In the genomic region with DNA sequence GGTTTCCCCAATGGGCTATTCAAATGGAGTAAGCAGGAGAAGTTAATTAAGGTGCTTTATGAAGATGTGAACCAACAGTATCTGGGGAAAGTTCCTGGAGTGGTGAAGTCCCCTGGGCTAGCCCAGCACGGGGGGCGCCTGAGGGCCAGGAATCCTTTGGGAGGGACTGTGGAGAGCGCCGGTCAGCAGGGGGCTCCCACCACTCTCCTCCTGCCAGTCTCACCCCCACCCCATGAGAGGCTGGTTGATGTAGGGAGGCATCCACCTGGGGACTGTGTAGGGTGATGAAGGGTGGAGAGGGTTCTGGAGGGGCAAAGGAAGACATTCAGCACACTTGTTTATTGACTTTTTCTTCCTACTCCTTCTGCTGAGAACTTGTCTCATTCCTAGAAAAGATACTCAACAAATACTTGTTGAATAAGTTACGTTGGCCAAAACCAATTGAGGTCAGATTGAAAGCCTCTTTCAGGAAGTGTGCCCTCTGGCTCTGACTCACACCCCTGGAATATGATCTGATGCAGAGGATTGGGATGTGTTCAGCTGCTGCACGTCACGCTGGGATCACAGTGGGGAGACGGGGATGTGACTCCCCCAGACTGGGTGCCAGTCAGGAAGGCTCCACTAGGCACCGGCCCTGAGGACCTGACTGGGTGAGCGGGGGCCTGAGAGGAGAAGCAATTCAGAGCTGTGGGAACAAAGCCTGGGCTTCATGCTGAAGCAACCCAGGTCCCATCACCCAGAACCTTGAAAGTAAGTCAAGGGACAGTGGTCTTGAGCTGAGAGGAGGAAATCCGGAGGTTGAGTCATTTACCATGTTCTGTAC, we compare ENCODE assay signal across 12 cellular contexts. TPM values are rescaled to one million over a fixed set of nuclear protein-coding genes. Genes with fewer than 3 reads are reported as not detected.
DNase-seq lines count a peak whose midpoint lies in the region; ATAC-seq and TF ChIP-seq lines count a peak whose summit lies in the region.
"Had no signal": no experiment of that assay in that cellular context is flagged by ENCODE, and none has a peak within 500 bp of the region (broad histone marks: within the 10 kb centered on the region; RNA-seq: fewer than 3 reads in every experiment).

No MANE protein-coding gene starts in this region.

- peaks cover 16% of the 10 kb centered on the region for H3K27me3 ChIP-seq in WERI-Rb-1 (ENCODE audit: insufficient read depth, low read depth, severe bottlenecking)

- no peaks in the 10 kb centered on the region for H3K36me3 ChIP-seq in WERI-Rb-1

- in situ Hi-C loops in ACHN (cut with HindIII; ENCODE audit: low pct_ligation_motif_present, low pct_unique_long_range_greater_than_20kb, low sequenced_read_pairs): no loop called here

- H3K9me3 ChIP-seq in WERI-Rb-1 (ENCODE audit: severe bottlenecking) (no peaks in the 10 kb centered on the region), T-helper 17 cell (ENCODE audit: control insufficient read depth, low read length, poor library complexity, severe bottlenecking) (no peaks in the 10 kb centered on the region)

- TF ChIP-seq CTCF in WERI-Rb-1 (IDR thresholded peaks at IDR 0.05; ENCODE audit: low read depth, low read length): 0 out of 2 replicates have a peak, but pooled peaks have one; percentile 15

- H3K4me3 Mint-ChIP-seq in T-helper 17 cell: no peak overlapping the region
- H3K4me3 Mint-ChIP-seq: neural crest cell; stimulated activated naive CD8-positive, alpha-beta T cell treated with anti-CD3 and anti-CD28 coated beads, Interleukin-15, Interleukin-2, amounts not matched to agents 100 ng/mL and 50 ng/mL, for 24 hours had no signal

- peak; percentile 85 for DNase-seq in ACHN
- DNase-seq in H4 (ENCODE audit: low spot score): peak; percentile 78
- DNase-seq in WERI-Rb-1: no peak
- peak; percentile 97 for DNase-seq in iris pigment epithelial cell (ENCODE audit: low read depth)
- no peak for DNase-seq in NCI-H187 (lab: John Stamatoyannopoulos, UW)
- no peak for DNase-seq in T-helper 17 cell
- DNase-seq in stimulated activated CD4-positive, alpha-beta T cell treated with anti-CD3 and anti-CD28 coated beads, Interleukin-4, amount 100 ng/mL, for 1 hour: no peak
- DNase-seq in NCI-H1436 treated with DMSO at 0.1 percent for 48 hours (lab: John Stamatoyannopoulos, UW): no peak
- DNase-seq: T-helper 9 cell had no signal

- no peak overlapping the region for H3K27ac Mint-ChIP-seq in T-helper 17 cell
- H3K27ac Mint-ChIP-seq: stimulated activated naive CD8-positive, alpha-beta T cell treated with anti-CD3 and anti-CD28 coated beads, Interleukin-15, Interleukin-2, amounts not matched to agents 100 ng/mL and 50 ng/mL, for 24 hours had no signal

- ATAC-seq in T-helper 17 cell: no peak

- peaks cover 10% of the 10 kb centered on the region for H3K4me1 Mint-ChIP-seq in T-helper 17 cell

- H3K27me3 Mint-ChIP-seq in T-helper 17 cell: peaks cover 19% of the 10 kb centered on the region
- H3K27me3 Mint-ChIP-seq: stimulated activated naive CD8-positive, alpha-beta T cell treated with anti-CD3 and anti-CD28 coated beads, Interleukin-15, Interleukin-2, amounts not matched to agents 100 ng/mL and 50 ng/mL, for 24 hours had no signal

- no peak overlapping the region for H3K4me3 ChIP-seq in WERI-Rb-1 (ENCODE audit: low read depth, low read length)
- H3K4me3 ChIP-seq: dorsolateral prefrontal cortex had no signal

- H3K36me3 Mint-ChIP-seq in T-helper 17 cell (ENCODE audit: low read depth): peaks cover 2% of the 10 kb centered on the region

- H3K27ac ChIP-seq in WERI-Rb-1: no peak overlapping the region

RNA-seq across cellular contexts. Expression of a gene that starts 4.2 kb away (rescaled TPM):
- total RNA-seq in H4 (2014; rRNA removed; shearing (Covaris generic)): not detected in 2 replicates
- total RNA-seq in T-helper 17 cell: under 1 TPM in 1 of 2 donors, not detected in 1; 0.25 TPM
- total RNA-seq: neural crest cell had no signal

RNA-seq across cellular contexts. Expression of a gene that starts 10.1 kb away (rescaled TPM):
- total RNA-seq in H4 (2014; rRNA removed; shearing (Covaris generic)): not detected in 2 replicates
- total RNA-seq in T-helper 17 cell: not detected
- total RNA-seq: neural crest cell had no signal

RNA-seq across cellular contexts. Expression of a gene that starts 19.6 kb away (rescaled TPM):
- 71.4 and 93.4 TPM in 2 replicates for total RNA-seq in H4 (2014; rRNA removed; shearing (Covaris generic))
- 10 to 100 TPM; 10.5 to 11.6 TPM for total RNA-seq in T-helper 17 cell

RNA-seq across cellular contexts. Expression of a gene that starts 19.9 kb away (rescaled TPM):
- total RNA-seq in H4 (2014; rRNA removed; shearing (Covaris generic)): 37.3 and 43.9 TPM in 2 replicates
- total RNA-seq in T-helper 17 cell: 100 to 1,000 TPM; 264 to 298 TPM

RNA-seq across cellular contexts. Expression of a gene that starts 57.6 kb away (rescaled TPM):
- total RNA-seq in H4 (2014; rRNA removed; shearing (Covaris generic)): 2.9 and 3.3 TPM in 2 replicates
- 1 to 10 TPM; 1.6 to 1.8 TPM for total RNA-seq in T-helper 17 cell

Comparison
In these comparisons a context has a peak if more than half of its experiments do, and no peak if none do; other contexts are left out.
1. DNase-seq: peak in ACHN (single experiment), H4 (single experiment) and iris pigment epithelial cell (single experiment); none in WERI-Rb-1 (single experiment), NCI-H187 (0 of 2), T-helper 17 cell (0 of 3), stimulated activated CD4-positive, alpha-beta T cell treated with anti-CD3 and anti-CD28 coated beads, Interleukin-4, amount 100 ng/mL, for 1 hour (single experiment) and NCI-H1436 treated with DMSO at 0.1 percent for 48 hours (single experiment).